8 cellular contexts compared by ENCODE assay signal in genomic region chr10:102918817-102919236, GRCh38. TPM values are rescaled to one million over a fixed set of nuclear protein-coding genes. Genes with fewer than 3 reads are reported as not detected.
DNase-seq lines count a peak whose midpoint lies in the region; ATAC-seq and TF ChIP-seq lines count a peak whose summit lies in the region.

No MANE protein-coding gene starts in this region.

- peak; percentile 28 for DNase-seq in ACHN
- DNase-seq in SJCRH30: no peak
- DNase-seq in lower leg skin (ENCODE audit: low spot score in 2 of 2): peak in 1 of 2 donors; percentile 20
- peak in 1 of 2 donors; percentile 54 for DNase-seq in stimulated activated naive CD8-positive, alpha-beta T cell treated with anti-CD3 and anti-CD28 coated beads, Interleukin-15, amount 100 ng/mL, for 72 hours
- DNase-seq in GM19240 (ENCODE audit: insufficient read length, low spot score): no peak

- H3K27ac ChIP-seq in SJCRH30: peak overlapping the region; percentile 25

- H3K36me3 ChIP-seq in SJCRH30: no peaks in the 10 kb centered on the region

- intact Hi-C loops in lower leg skin (cut with DNase I; ENCODE audit: low total_unique reads): loop anchor here (5.0 kb wide), 2 partner anchors 148 to 328 kb away; partner anchors contain the start of gene RPEL1

- WGBS in lower leg skin, 2 donors: 0 to 1% methylated on average over 20 to 36 of the region's 49 CpGs

- in situ Hi-C loops in ACHN (cut with HindIII; ENCODE audit: low pct_ligation_motif_present, low pct_unique_long_range_greater_than_20kb, low sequenced_read_pairs): no loop called here

- no peak for TF ChIP-seq CTCF in brain (conservative IDR thresholded peaks at IDR 0.05)
- no peak for TF ChIP-seq CTCF in lower leg skin (IDR thresholded peaks at IDR 0.05)

- no peaks in the 10 kb centered on the region for H3K4me1 ChIP-seq in SJCRH30

- H3K4me3 Mint-ChIP-seq in brain: peak overlapping the region; percentile 87 to 95 (median 95)
- peak overlapping the region; percentile 94 to 96 for H3K4me3 Mint-ChIP-seq in stimulated activated naive CD8-positive, alpha-beta T cell treated with anti-CD3 and anti-CD28 coated beads, Interleukin-15, amount 100 ng/mL, for 72 hours

- H3K27me3 ChIP-seq in SJCRH30: no peaks in the 10 kb centered on the region

- H3K27me3 Mint-ChIP-seq in brain: peaks cover 13% of the 10 kb centered on the region
- peaks cover 9% of the 10 kb centered on the region for H3K27me3 Mint-ChIP-seq in stimulated activated naive CD8-positive, alpha-beta T cell treated with anti-CD3 and anti-CD28 coated beads, Interleukin-15, amount 100 ng/mL, for 72 hours

- H3K9me3 ChIP-seq in SJCRH30 (replicated peaks): no peaks in the 10 kb centered on the region

- peaks cover 0 to 11% (median 4%) of the 10 kb centered on the region in 5 experiments for H3K9me3 Mint-ChIP-seq in brain
- no peaks in the 10 kb centered on the region for H3K9me3 Mint-ChIP-seq in stimulated activated naive CD8-positive, alpha-beta T cell treated with anti-CD3 and anti-CD28 coated beads, Interleukin-15, amount 100 ng/mL, for 72 hours

- H3K27ac Mint-ChIP-seq in brain: peak overlapping the region in 3 of 5 experiments; percentile 83 to 95 (median 91)
- peak overlapping the region; percentile 65 to 98 for H3K27ac Mint-ChIP-seq in stimulated activated naive CD8-positive, alpha-beta T cell treated with anti-CD3 and anti-CD28 coated beads, Interleukin-15, amount 100 ng/mL, for 72 hours

- peaks cover 9% of the 10 kb centered on the region for H3K36me3 Mint-ChIP-seq in brain

- peak; percentile 3 for ATAC-seq in GM19035 (IDR thresholded peaks at IDR 0.05; ENCODE audit: unreplicated experiment)
- ATAC-seq in stimulated activated naive CD8-positive, alpha-beta T cell treated with anti-CD3 and anti-CD28 coated beads, Interleukin-15, amount 100 ng/mL, for 72 hours: peak; percentile 3
- no peak for ATAC-seq in HG02678 (IDR thresholded peaks at IDR 0.05; ENCODE audit: unreplicated experiment)

- H3K4me3 ChIP-seq in SJCRH30 (peak overlapping the region; percentile 73), lower leg skin (ENCODE audit: low read depth, poor library complexity, severe bottlenecking) (peak overlapping the region; percentile 80)

- H3K4me1 Mint-ChIP-seq in brain: peaks cover 61% of the 10 kb centered on the region
- peaks cover 70% of the 10 kb centered on the region for H3K4me1 Mint-ChIP-seq in stimulated activated naive CD8-positive, alpha-beta T cell treated with anti-CD3 and anti-CD28 coated beads, Interleukin-15, amount 100 ng/mL, for 72 hours

- TF ChIP-seq POLR2A in lower leg skin (IDR thresholded peaks at IDR 0.05): no peak

RNA-seq across cellular contexts. Expression of gene CNNM2, which starts 0.7 kb away (rescaled TPM):
- total RNA-seq in SJCRH30 (2014; rRNA removed; shearing (Covaris generic)): 4.5 and 4.9 TPM in 2 replicates
- 12.5 TPM for polyA plus RNA-seq in brain (ENCODE audit: insufficient read depth, low read depth, low replicate concordance)
- 10 to 100 TPM in 3 of 4 donors, 1 to 10 TPM in 1; 9.6 to 21.9 (median 14.5) TPM for total RNA-seq in lower leg skin

RNA-seq across cellular contexts. Expression of gene AS3MT, which starts 49.6 kb away (rescaled TPM):
- 13.7 and 14.8 TPM in 2 replicates for total RNA-seq in SJCRH30 (2014; rRNA removed; shearing (Covaris generic))
- polyA plus RNA-seq in brain (ENCODE audit: insufficient read depth, low read depth, low replicate concordance): 16.8 TPM
- 1 to 10 TPM; 1.8 to 5.1 (median 3.9) TPM for total RNA-seq in lower leg skin
